ENCODE assay signal across 20 cellular contexts in genomic region chr13:71460179-71460578, GRCh38.
DNase-seq lines count a peak whose midpoint lies in the region; ATAC-seq and TF ChIP-seq lines count a peak whose summit lies in the region.
"Had no signal": no experiment of that assay in that cellular context is flagged by ENCODE, and none has a peak within 500 bp of the region (broad histone marks: within the 10 kb centered on the region; RNA-seq: fewer than 3 reads in every experiment).

No MANE protein-coding gene starts in this region.

- H3K9me3 ChIP-seq in HEK293 (ENCODE audit: control insufficient read depth, insufficient read depth, low read depth, low read length) (no peaks in the 10 kb centered on the region), fibroblast of lung (ENCODE audit: control insufficient read depth, insufficient read depth, low read depth, low read length) (no peaks in the 10 kb centered on the region)
- H3K9me3 ChIP-seq: MG63, SJSA1, vagina had no signal

- no peak overlapping the region for H3K4me2 ChIP-seq in fibroblast of lung (ENCODE audit: extremely low read depth, insufficient read depth, low read length)

- H3K36me3 ChIP-seq in HEK293 (ENCODE audit: control insufficient read depth in 2 of 2, insufficient read depth in 1 of 2, low read length in 2 of 2) (no peaks in the 10 kb centered on the region), fibroblast of lung (ENCODE audit: control insufficient read depth, insufficient read depth, low read length) (no peaks in the 10 kb centered on the region), H7 (replicated peaks; ENCODE audit: control insufficient read depth, insufficient read depth, low read length) (no peaks in the 10 kb centered on the region)
- H3K36me3 ChIP-seq: MG63, SJSA1, vagina had no signal

- no peaks in the 10 kb centered on the region for H3K79me2 ChIP-seq in fibroblast of lung (ENCODE audit: control insufficient read depth, insufficient read depth, low read length)

- peak; percentile 77 for ATAC-seq in GM18499 (IDR thresholded peaks at IDR 0.05; ENCODE audit: insufficient read depth, unreplicated experiment)
- peak; percentile 81 for ATAC-seq in HG03565 (IDR thresholded peaks at IDR 0.05; ENCODE audit: unreplicated experiment)
- ATAC-seq: left colon, PC-3 had no signal

- CTCF ChIA-PET in HEK293 (lab: Yijun Ruan, JAX), result no interaction called here

- TF ChIP-seq CTCF in HEK293 (tag by site-specific recombination; IDR thresholded peaks at IDR 0.05) (no peak), fibroblast of lung (conservative IDR thresholded peaks at IDR 0.05 in 1 of 2, IDR thresholded peaks at IDR 0.05 in 1 of 2; ENCODE audit: low read depth in 1 of 2, low read length in 2 of 2) (no peak)

- DNase-seq in fibroblast of lung (ENCODE audit: low read depth in 2 of 2), result peak in 1 of 2 donors; percentile 54
- no peak for DNase-seq in posterior cingulate gyrus
- no peak for DNase-seq in H7
- no peak for DNase-seq in DMS53 treated with DMSO at 0.1 percent for 48 hours (lab: John Stamatoyannopoulos, UW; ENCODE audit: unreplicated experiment)
- no peak for DNase-seq in activated CD4-positive, CD25-positive, alpha-beta regulatory T cell treated with anti-CD3 and anti-CD28 coated beads, Interleukin-2, amount 50 U/mL, for 72 hours
- DNase-seq: activated CD4-positive, alpha-beta T cell treated with anti-CD3 and anti-CD28 coated beads for 4 hours; activated effector memory CD4-positive, alpha-beta T cell treated with anti-CD3 and anti-CD28 coated beads, Interleukin-2, amount 50 U/mL, for 16 hours; amygdala; DND-41; foreskin melanocyte; left colon; MG63; NCI-H2081; PC-3 had no signal

- peak overlapping the region; percentile 3 for H2AFZ ChIP-seq in fibroblast of lung (ENCODE audit: low read length)

- H4K20me1 ChIP-seq in fibroblast of lung (ENCODE audit: control insufficient read depth, extremely low read depth, insufficient read depth, low read length), result no peaks in the 10 kb centered on the region

- no peak overlapping the region for H3K9ac ChIP-seq in fibroblast of lung (ENCODE audit: insufficient read depth, low read length)

- POLR2A ChIA-PET in HEK293 (lab: Yijun Ruan, JAX), result no interaction called here

- intact Hi-C loops in posterior cingulate gyrus (cut with DNase I), result no loop called here

- H3K4me1 ChIP-seq in HEK293 (ENCODE audit: control insufficient read depth, insufficient read depth, low read length) (no peaks in the 10 kb centered on the region), fibroblast of lung (ENCODE audit: control insufficient read depth, extremely low read depth, insufficient read depth, low read length) (no peaks in the 10 kb centered on the region)
- H3K4me1 ChIP-seq: SJSA1, vagina had no signal

- no peaks in the 10 kb centered on the region for H3K27me3 ChIP-seq in fibroblast of lung (ENCODE audit: control insufficient read depth, insufficient read depth, low read length)
- no peaks in the 10 kb centered on the region for H3K27me3 ChIP-seq in H7 (ENCODE audit: control insufficient read depth, insufficient read depth, low read length)
- H3K27me3 ChIP-seq: MG63, SJSA1, vagina had no signal

- H3K4me3 ChIP-seq in HEK293 (ENCODE audit: low read depth, low read length) (no peak overlapping the region), fibroblast of lung (replicated peaks in 1 of 4; ENCODE audit: control extremely low read depth in 1 of 4, insufficient read depth in 1 of 4, low read depth in 3 of 4, low read length in 4 of 4) (no peak overlapping the region), H7 (ENCODE audit: insufficient read depth, low read depth, low read length) (no peak overlapping the region)
- H3K4me3 ChIP-seq: MG63, SJSA1, vagina had no signal

- H3K27ac ChIP-seq in HEK293 (ENCODE audit: extremely low read depth, low read depth, low read length) (no peak overlapping the region), fibroblast of lung (ENCODE audit: insufficient read depth, low read length) (no peak overlapping the region)
- H3K27ac ChIP-seq: C4-2B, SJSA1, vagina had no signal

TF ChIP-seq in HEK293, 187 proteins besides CTCF, POLR2A, EP300 and RAD21:
- TF ChIP-seq ZNF529 (tag by site-specific recombination; IDR thresholded peaks at IDR 0.05; ENCODE audit: insufficient replicate concordance) (no peak), PRDM6 (tag by site-specific recombination; IDR thresholded peaks at IDR 0.05) (peak; percentile 32; the same call in 1 of the 2 replicates), ZNF660 (tag by site-specific recombination; IDR thresholded peaks at IDR 0.05) (0 out of 2 replicates have a peak, but pooled peaks have one; percentile 32)
